ENCODE assay signal across 8 cellular contexts in genomic region chr4:109406337-109406931, GRCh38. TPM values are rescaled to one million over a fixed set of nuclear protein-coding genes. Genes with fewer than 3 reads are reported as not detected.
DNase-seq lines count a peak whose midpoint lies in the region; ATAC-seq and TF ChIP-seq lines count a peak whose summit lies in the region.

No MANE protein-coding gene starts in this region.

- H3K4me1 ChIP-seq in OCI-LY7 (ENCODE audit: insufficient read depth, low read length, poor library complexity, severe bottlenecking), result no peaks in the 10 kb centered on the region

- H3K9me3 ChIP-seq in OCI-LY7 (ENCODE audit: low read length), result no peaks in the 10 kb centered on the region

- no peak overlapping the region for H3K27ac ChIP-seq in OCI-LY7 (ENCODE audit: low read depth, low read length, poor library complexity, severe bottlenecking)

- DNase-seq in SHP77 (lab: John Stamatoyannopoulos, UW) (peak; percentile 8 to 32), SHP77 treated with DMSO at 0.1 percent for 48 hours (lab: John Stamatoyannopoulos, UW) (no peak), OCI-LY7 (ENCODE audit: low spot score) (peak; percentile 67), dermis blood vessel endothelial cell (peak; percentile 88), lung microvascular endothelial cell (ENCODE audit: low read depth in 2 of 2) (peak; percentile 76 to 78)

- no peak overlapping the region for H2AFZ ChIP-seq in OCI-LY7 (ENCODE audit: low read length)

- BruUV-seq in OCI-LY7 (replicated peaks; lab: Mats Ljungman, UMichigan), result no TSS peak

- POLR2A ChIA-PET in OCI-LY7 (lab: Charles Lee), result interaction anchor here (0.7 kb wide), 1 partner anchor 585 kb away, joined by 3 read pairs; no protein-coding TSS in a partner anchor

- no peaks in the 10 kb centered on the region for H3K9me2 ChIP-seq in OCI-LY7 (ENCODE audit: insufficient read depth, low read length)

- H3K4me3 ChIP-seq in OCI-LY7 (ENCODE audit: low read depth, low read length, poor library complexity, severe bottlenecking), result no peak overlapping the region

- H3K79me2 ChIP-seq in OCI-LY7 (ENCODE audit: insufficient read depth, low read depth, low read length), result no peaks in the 10 kb centered on the region

- CTCF ChIA-PET in OCI-LY7 (lab: Charles Lee; ENCODE audit: unreplicated experiment), result no interaction called here

- H4K20me1 ChIP-seq in OCI-LY7 (ENCODE audit: insufficient read depth, low read length), result no peaks in the 10 kb centered on the region

- H3K4me2 ChIP-seq in OCI-LY7 (ENCODE audit: low read length), result no peak overlapping the region

- TF ChIP-seq CTCF in OCI-LY7 (conservative IDR thresholded peaks at IDR 0.05; ENCODE audit: low read length), result peak; percentile 93

- peak; percentile 85 for ATAC-seq in GM19438 (IDR thresholded peaks at IDR 0.05; ENCODE audit: low read depth, unreplicated experiment)
- peak; percentile 91 for ATAC-seq in HG03457 (IDR thresholded peaks at IDR 0.05; ENCODE audit: unreplicated experiment)
- ATAC-seq in GM18873 (IDR thresholded peaks at IDR 0.05; ENCODE audit: low FRiP score, unreplicated experiment), result no peak

- intact Hi-C loops in OCI-LY7 (cut with micrococcal nuclease; ENCODE audit: unreplicated experiment), result loop anchor here (5.0 to 10.0 kb wide), 3 partner anchors 112 to 722 kb away; no protein-coding TSS in a partner anchor

- no peaks in the 10 kb centered on the region for H3K36me3 ChIP-seq in OCI-LY7 (ENCODE audit: insufficient read depth, low read length)

RNA-seq across cellular contexts. Expression of gene SEC24B, which starts 27.2 kb away (rescaled TPM):
- 8.7 and 13.1 TPM in 2 replicates for total RNA-seq in OCI-LY7 (2014; rRNA removed; shearing (Covaris generic))
- total RNA-seq in OCI-LY7 (2022) (26.3 and 28.6 TPM in 2 replicates), dermis blood vessel endothelial cell (15.1 and 24.2 TPM in 2 replicates), lung microvascular endothelial cell (9.8 and 11.9 TPM in 2 replicates)
